In the genomic region with DNA sequence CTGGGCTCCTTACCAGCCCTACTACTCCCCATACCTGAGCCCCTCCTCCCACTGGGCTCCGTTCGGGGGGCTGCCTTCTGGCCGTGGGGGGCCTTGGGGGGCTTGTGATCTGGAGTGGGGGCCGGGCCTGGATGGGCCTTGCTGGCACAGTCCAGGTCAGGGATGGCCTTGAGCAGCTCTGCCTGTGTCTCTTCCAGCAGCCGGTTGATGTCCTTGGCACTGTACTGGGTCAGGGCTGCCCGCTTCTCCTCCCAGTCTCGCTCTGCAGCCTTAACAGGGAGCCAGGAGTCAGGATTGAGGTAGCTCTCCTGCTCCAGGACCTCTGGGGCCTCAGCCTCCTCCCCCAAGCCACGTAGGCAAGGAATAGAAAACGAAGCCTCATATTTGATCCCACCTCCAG, we compare ENCODE assay signal across 14 cellular contexts. TPM values are rescaled to one million over a fixed set of nuclear protein-coding genes. Genes with fewer than 3 reads are reported as not detected.
"Had no signal": no experiment of that assay in that cellular context is flagged by ENCODE, and none has a peak within 500 bp of the region (broad histone marks: within the 10 kb centered on the region; RNA-seq: fewer than 3 reads in every experiment).

No MANE protein-coding gene starts in this region.

- DNase-seq: islet precursor cell; lower lobe of right lung; mesenchymal stem cell; naive thymus-derived CD4-positive, alpha-beta T cell; ovary; stimulated activated CD4-positive, alpha-beta T cell treated with anti-CD3 and anti-CD28 coated beads, Interleukin-2, amount 100 ng/mL, for 48 hours; stimulated activated naive CD4-positive, alpha-beta T cell treated with Interleukin-2 at 50 U/mL for 16 hours; upper lobe of right lung had no signal

- H3K9me3 ChIP-seq: left ventricle myocardium inferior, lower lobe of right lung, ovary, suprapubic skin, tibial artery, upper lobe of right lung had no signal

- H3K4me2 ChIP-seq: smooth muscle cell had no signal

- H3K27ac ChIP-seq: foreskin keratinocyte, left ventricle myocardium inferior, lower lobe of right lung, ovary, suprapubic skin, tibial artery, upper lobe of right lung had no signal

- H3K4me3 ChIP-seq: left ventricle myocardium inferior, lower lobe of right lung, ovary, smooth muscle cell, suprapubic skin, tibial artery, upper lobe of right lung had no signal

- H3K27me3 ChIP-seq: foreskin keratinocyte, ovary, upper lobe of right lung had no signal

- H3K4me1 ChIP-seq: foreskin keratinocyte, lower lobe of right lung, upper lobe of right lung had no signal

- H3K36me3 ChIP-seq: left ventricle myocardium inferior, lower lobe of right lung, ovary, suprapubic skin, tibial artery, upper lobe of right lung had no signal

- ATAC-seq: naive thymus-derived CD4-positive, alpha-beta T cell; upper lobe of right lung had no signal

RNA-seq across cellular contexts. Expression of a gene that starts 54.6 kb away (rescaled TPM):
- total RNA-seq: glomerular endothelial cell had no signal
- polyA plus RNA-seq: naive thymus-derived CD4-positive, alpha-beta T cell had no signal
